In genomic region chr3:20028846-20029430, GRCh38 we compare ENCODE assay signal across 28 cellular contexts. TPM values are rescaled to one million over a fixed set of nuclear protein-coding genes. Genes with fewer than 3 reads are reported as not detected.
"Had no signal": no experiment of that assay in that cellular context is flagged by ENCODE, and none has a peak within 500 bp of the region (broad histone marks: within the 10 kb centered on the region; RNA-seq: fewer than 3 reads in every experiment).

No MANE protein-coding gene starts in this region.

- H3K27ac ChIP-seq: esophagus muscularis mucosa, hepatocyte, left lung, parathyroid adenoma, thoracic aorta, upper lobe of left lung had no signal

- H2AFZ ChIP-seq: hepatocyte, parathyroid adenoma had no signal

- H3K27me3 ChIP-seq: esophagus muscularis mucosa, hepatocyte, left lung, upper lobe of left lung had no signal

- H3K36me3 Mint-ChIP-seq: brain; natural killer cell treated with Interleukin-12 subunit alpha and Interleukin-12 subunit beta and Interleukin-15 and Interleukin-18, amount 100 ng/mL, for 72 hours had no signal

- ATAC-seq: activated T-cell treated with anti-CD3 and anti-CD28 coated beads, Interleukin-2, amount 50 U/mL, for 72 hours; left lung; natural killer cell treated with Interleukin-12 subunit alpha and Interleukin-12 subunit beta and Interleukin-15 and Interleukin-18, amount 100 ng/mL, for 72 hours had no signal

- H3K9me3 Mint-ChIP-seq: activated CD4-positive, alpha-beta memory T cell treated with anti-CD3 and anti-CD28 coated beads, Interleukin-2, amount 10 ng/mL, durations not matched to agents 7 days and 5 days; activated naive CD4-positive, alpha-beta T cell treated with anti-CD3 and anti-CD28 coated beads for 36 hours; activated T-cell treated with anti-CD3 and anti-CD28 coated beads, Interleukin-2, amount 50 U/mL, for 72 hours; brain; natural killer cell treated with Interleukin-12 subunit alpha and Interleukin-12 subunit beta and Interleukin-15 and Interleukin-18, amount 100 ng/mL, for 72 hours; T-helper 1 cell treated with Interleukin-12 subunit alpha and Interleukin-12 subunit beta and Interleukin-4 antibody, amounts not matched to agents 30 μg/mL and 1 μg/mL, for 36 hours had no signal

- H3K79me2 ChIP-seq: hepatocyte, parathyroid adenoma had no signal

- H3K27me3 Mint-ChIP-seq: activated CD4-positive, alpha-beta memory T cell treated with anti-CD3 and anti-CD28 coated beads, Interleukin-2, amount 10 ng/mL, durations not matched to agents 7 days and 5 days; brain; natural killer cell treated with Interleukin-12 subunit alpha and Interleukin-12 subunit beta and Interleukin-15 and Interleukin-18, amount 100 ng/mL, for 72 hours had no signal

- H3K4me3 ChIP-seq: esophagus muscularis mucosa, hepatocyte, left lung, thoracic aorta, upper lobe of left lung had no signal

- H3K9ac ChIP-seq: parathyroid adenoma had no signal

- H3K27ac Mint-ChIP-seq: activated CD4-positive, alpha-beta memory T cell treated with anti-CD3 and anti-CD28 coated beads, Interleukin-2, amount 10 ng/mL, durations not matched to agents 7 days and 5 days; activated naive CD4-positive, alpha-beta T cell treated with anti-CD3 and anti-CD28 coated beads for 36 hours; activated T-cell treated with anti-CD3 and anti-CD28 coated beads, Interleukin-2, amount 50 U/mL, for 72 hours; natural killer cell treated with Interleukin-12 subunit alpha and Interleukin-12 subunit beta and Interleukin-15 and Interleukin-18, amount 100 ng/mL, for 72 hours; T-helper 1 cell treated with Interleukin-12 subunit alpha and Interleukin-12 subunit beta and Interleukin-4 antibody, amounts not matched to agents 30 μg/mL and 1 μg/mL, for 36 hours had no signal

- H3K4me1 ChIP-seq: parathyroid adenoma had no signal

- H3K4me2 ChIP-seq: hepatocyte had no signal

- H3K9me3 ChIP-seq: esophagus muscularis mucosa, left lung, thoracic aorta, upper lobe of left lung had no signal

- H3K4me3 Mint-ChIP-seq: activated CD4-positive, alpha-beta memory T cell treated with anti-CD3 and anti-CD28 coated beads, Interleukin-2, amount 10 ng/mL, durations not matched to agents 7 days and 5 days; activated naive CD4-positive, alpha-beta T cell treated with anti-CD3 and anti-CD28 coated beads for 36 hours; activated T-cell treated with anti-CD3 and anti-CD28 coated beads, Interleukin-2, amount 50 U/mL, for 72 hours; brain; natural killer cell treated with Interleukin-12 subunit alpha and Interleukin-12 subunit beta and Interleukin-15 and Interleukin-18, amount 100 ng/mL, for 72 hours; T-helper 1 cell treated with Interleukin-12 subunit alpha and Interleukin-12 subunit beta and Interleukin-4 antibody, amounts not matched to agents 30 μg/mL and 1 μg/mL, for 36 hours had no signal

- DNase-seq: activated CD4-positive, alpha-beta memory T cell treated with anti-CD3 and anti-CD28 coated beads, Interleukin-2, amount 10 ng/mL, durations not matched to agents 7 days and 5 days; activated CD4-positive, alpha-beta T cell treated with anti-CD3 and anti-CD28 coated beads for 48 hours; activated CD4-positive, CD25-positive, alpha-beta regulatory T cell; activated effector memory CD4-positive, alpha-beta T cell treated with Interleukin-2 at 50 U/mL for 16 hours; activated naive CD4-positive, alpha-beta T cell treated with anti-CD3 and anti-CD28 coated beads for 36 hours; activated T-cell treated with anti-CD3 and anti-CD28 coated beads, Interleukin-2, amount 50 U/mL, for 72 hours; central memory CD4-positive, alpha-beta T cell; dermis blood vessel endothelial cell; effector memory CD4-positive, alpha-beta T cell; glutamatergic neuron; kidney glomerular epithelial cell; left lung; midbrain; stimulated activated CD4-positive, alpha-beta T cell treated with anti-CD3 and anti-CD28 coated beads, Interleukin-2, amount 100 ng/mL, for 48 hours; stimulated activated CD8-positive, alpha-beta memory T cell treated with anti-CD3 and anti-CD28 coated beads, Interleukin-4, amount 100 ng/mL, for 48 hours; stimulated activated naive CD4-positive, alpha-beta T cell; T1000 had no signal

- H3K36me3 ChIP-seq: esophagus muscularis mucosa, left lung, thoracic aorta, upper lobe of left lung had no signal

- FAIRE-seq: frontal cortex had no signal

RNA-seq across cellular contexts. Expression of gene PP2D1, which starts 16.9 kb away (rescaled TPM):
- total RNA-seq: activated CD4-positive, alpha-beta memory T cell treated with anti-CD3 and anti-CD28 coated beads, Interleukin-2, amount 10 ng/mL, durations not matched to agents 7 days and 5 days; activated naive CD4-positive, alpha-beta T cell treated with anti-CD3 and anti-CD28 coated beads for 36 hours; activated T-cell treated with anti-CD3 and anti-CD28 coated beads, Interleukin-2, amount 50 U/mL, for 72 hours; dermis blood vessel endothelial cell; esophagus muscularis mucosa; frontal cortex; hepatocyte; left lung; lung microvascular endothelial cell; natural killer cell treated with Interleukin-12 subunit alpha and Interleukin-12 subunit beta and Interleukin-15 and Interleukin-18, amount 100 ng/mL, for 72 hours; renal cortical epithelial cell; thoracic aorta; upper lobe of left lung had no signal
